ENCODE assay signal across 1 cellular context in the genomic region with DNA sequence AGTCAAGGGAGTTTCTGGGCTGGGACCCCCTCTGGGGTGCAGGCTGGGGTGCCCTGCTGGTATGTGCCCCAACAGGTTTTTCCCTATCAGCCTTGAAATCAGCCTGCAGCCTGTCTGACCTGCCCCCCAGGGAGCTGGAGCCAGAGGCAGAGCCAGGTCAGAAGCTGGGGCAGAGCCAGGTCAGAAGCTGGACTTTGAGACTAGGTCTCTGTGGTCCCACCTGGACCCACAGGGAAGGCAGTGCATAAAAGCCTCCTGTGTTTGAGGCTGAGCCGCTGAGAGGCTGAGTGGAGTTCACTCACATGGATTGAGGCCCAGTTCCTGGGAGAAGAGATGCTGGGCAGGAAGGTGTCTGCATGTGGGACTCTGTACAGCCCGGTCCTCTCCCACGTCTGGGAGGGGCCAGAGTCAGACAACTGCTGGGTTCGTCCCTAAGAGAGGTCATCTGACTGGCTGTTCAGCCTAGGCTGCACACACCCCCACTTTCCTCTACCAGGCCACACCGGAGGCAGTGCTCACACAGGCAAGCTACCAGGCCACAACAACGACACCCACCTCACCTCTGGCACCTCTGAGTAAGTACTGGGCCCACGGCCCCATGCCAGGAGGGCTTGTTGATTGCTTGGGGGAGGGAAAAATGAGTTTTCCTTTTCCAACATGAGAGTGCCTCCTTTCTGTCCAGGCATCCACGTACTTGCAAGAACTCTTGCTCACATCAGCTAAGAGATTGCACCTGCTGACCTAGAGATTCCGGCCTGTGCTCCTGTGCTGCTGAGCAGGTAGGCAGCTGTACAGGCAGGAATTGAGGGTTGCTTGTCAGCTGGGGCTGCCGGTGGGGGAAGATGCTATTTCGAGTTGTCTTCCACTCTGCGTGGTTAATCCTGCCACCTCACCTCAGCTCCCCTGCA.
TF ChIP-seq lines count a peak whose summit lies in the region.

A gene with protein sequence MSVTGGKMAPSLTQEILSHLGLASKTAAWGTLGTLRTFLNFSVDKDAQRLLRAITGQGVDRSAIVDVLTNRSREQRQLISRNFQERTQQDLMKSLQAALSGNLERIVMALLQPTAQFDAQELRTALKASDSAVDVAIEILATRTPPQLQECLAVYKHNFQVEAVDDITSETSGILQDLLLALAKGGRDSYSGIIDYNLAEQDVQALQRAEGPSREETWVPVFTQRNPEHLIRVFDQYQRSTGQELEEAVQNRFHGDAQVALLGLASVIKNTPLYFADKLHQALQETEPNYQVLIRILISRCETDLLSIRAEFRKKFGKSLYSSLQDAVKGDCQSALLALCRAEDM (plus strand): TSS at position 488 of the 908 bp plus-strand sequence. CDS start 814 bp downstream, outside the sequence.

TF ChIP-seq in HepG2, 621 proteins besides CTCF, POLR2A, EP300 and RAD21 (continued from another document and continues in another):
- TF ChIP-seq, protein P1, sequence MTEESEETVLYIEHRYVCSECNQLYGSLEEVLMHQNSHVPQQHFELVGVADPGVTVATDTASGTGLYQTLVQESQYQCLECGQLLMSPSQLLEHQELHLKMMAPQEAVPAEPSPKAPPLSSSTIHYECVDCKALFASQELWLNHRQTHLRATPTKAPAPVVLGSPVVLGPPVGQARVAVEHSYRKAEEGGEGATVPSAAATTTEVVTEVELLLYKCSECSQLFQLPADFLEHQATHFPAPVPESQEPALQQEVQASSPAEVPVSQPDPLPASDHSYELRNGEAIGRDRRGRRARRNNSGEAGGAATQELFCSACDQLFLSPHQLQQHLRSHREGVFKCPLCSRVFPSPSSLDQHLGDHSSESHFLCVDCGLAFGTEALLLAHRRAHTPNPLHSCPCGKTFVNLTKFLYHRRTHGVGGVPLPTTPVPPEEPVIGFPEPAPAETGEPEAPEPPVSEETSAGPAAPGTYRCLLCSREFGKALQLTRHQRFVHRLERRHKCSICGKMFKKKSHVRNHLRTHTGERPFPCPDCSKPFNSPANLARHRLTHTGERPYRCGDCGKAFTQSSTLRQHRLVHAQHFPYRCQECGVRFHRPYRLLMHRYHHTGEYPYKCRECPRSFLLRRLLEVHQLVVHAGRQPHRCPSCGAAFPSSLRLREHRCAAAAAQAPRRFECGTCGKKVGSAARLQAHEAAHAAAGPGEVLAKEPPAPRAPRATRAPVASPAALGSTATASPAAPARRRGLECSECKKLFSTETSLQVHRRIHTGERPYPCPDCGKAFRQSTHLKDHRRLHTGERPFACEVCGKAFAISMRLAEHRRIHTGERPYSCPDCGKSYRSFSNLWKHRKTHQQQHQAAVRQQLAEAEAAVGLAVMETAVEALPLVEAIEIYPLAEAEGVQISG (CRISPR knock-in tag; IDR thresholded peaks at IDR 0.05) = peak; percentile 63
- TF ChIP-seq RXRB (CRISPR knock-in tag; IDR thresholded peaks at IDR 0.05; ENCODE audit: borderline replicate concordance) (peak; percentile 88), MEIS1 (CRISPR knock-in tag; IDR thresholded peaks at IDR 0.05; ENCODE audit: borderline replicate concordance) (peak; percentile 61; the same call in 1 of the 2 replicates), NFE2L2 (IDR thresholded peaks at IDR 0.05; ENCODE audit: low read length) (no peak), CREM (IDR thresholded peaks at IDR 0.05) (no peak; the same call in 1 of the 2 replicates), CREM (CRISPR knock-in tag; IDR thresholded peaks at IDR 0.05) (no peak), TRIM24 (CRISPR knock-in tag; IDR thresholded peaks at IDR 0.05) (no peak), MED13 (CRISPR knock-in tag; IDR thresholded peaks at IDR 0.05) (no peak), ZKSCAN1 (IDR thresholded peaks at IDR 0.05; ENCODE audit: low read length) (no peak), ZNF660 (CRISPR knock-in tag; IDR thresholded peaks at IDR 0.05; ENCODE audit: borderline replicate concordance, low read depth) (no peak), EHMT2 (IDR thresholded peaks at IDR 0.05; ENCODE audit: borderline replicate concordance, low read depth, low read length) (no peak), STAT5B (CRISPR knock-in tag; IDR thresholded peaks at IDR 0.05) (no peak), ESRRA (CRISPR knock-in tag; IDR thresholded peaks at IDR 0.05; ENCODE audit: low read depth) (peak; percentile 76), MYNN (CRISPR knock-in tag; IDR thresholded peaks at IDR 0.05; ENCODE audit: low read depth) (no peak), ZNF546 (CRISPR knock-in tag; conservative IDR thresholded peaks at IDR 0.05) (no peak), CBX1 (IDR thresholded peaks at IDR 0.05; ENCODE audit: low read depth) (no peak), TBP (CRISPR knock-in tag; IDR thresholded peaks at IDR 0.05) (no peak), ZSCAN30 (CRISPR knock-in tag; IDR thresholded peaks at IDR 0.05) (no peak), NKX3-1 (CRISPR knock-in tag; IDR thresholded peaks at IDR 0.05) (no peak), CCAR2 (optimal IDR thresholded peaks at IDR 0.05; ENCODE audit: low read depth, low read length) (peak; percentile 43), KDM1A (CRISPR knock-in tag; IDR thresholded peaks at IDR 0.05) (no peak), TMF1 (CRISPR knock-in tag; IDR thresholded peaks at IDR 0.05; ENCODE audit: low read depth) (no peak), MTA1 (CRISPR knock-in tag; IDR thresholded peaks at IDR 0.05; ENCODE audit: borderline replicate concordance) (peak; percentile 75), IRF2 (CRISPR knock-in tag; IDR thresholded peaks at IDR 0.05) (peak; percentile 56; the same call in 1 of the 2 replicates), ZNF224 (CRISPR knock-in tag; IDR thresholded peaks at IDR 0.05) (0 out of 2 replicates have a peak, but pooled peaks have one; percentile 49), ZNF781 (CRISPR knock-in tag; IDR thresholded peaks at IDR 0.05; ENCODE audit: borderline replicate concordance, not compliant biosample characterization) (no peak), ARNT (IDR thresholded peaks at IDR 0.05) (no peak), ZNF883 (CRISPR knock-in tag; IDR thresholded peaks at IDR 0.05; ENCODE audit: not compliant biosample characterization) (peak; percentile 21), ISX (CRISPR knock-in tag; conservative IDR thresholded peaks at IDR 0.05) (no peak), ZNF10 (CRISPR knock-in tag; IDR thresholded peaks at IDR 0.05; ENCODE audit: borderline replicate concordance, low read depth) (no peak), ZNF274 (CRISPR knock-in tag; IDR thresholded peaks at IDR 0.05) (no peak), NR1H2 (CRISPR knock-in tag; IDR thresholded peaks at IDR 0.05; ENCODE audit: borderline replicate concordance, low read depth) (no peak), ZNF543 (CRISPR knock-in tag; IDR thresholded peaks at IDR 0.05) (peak; percentile 81), MIER3 (CRISPR knock-in tag; IDR thresholded peaks at IDR 0.05; ENCODE audit: borderline replicate concordance) (peak; percentile 69; the same call in 1 of the 2 replicates), NAIF1 (CRISPR knock-in tag; IDR thresholded peaks at IDR 0.05; ENCODE audit: borderline replicate concordance) (no peak)
- TF ChIP-seq, protein P2, sequence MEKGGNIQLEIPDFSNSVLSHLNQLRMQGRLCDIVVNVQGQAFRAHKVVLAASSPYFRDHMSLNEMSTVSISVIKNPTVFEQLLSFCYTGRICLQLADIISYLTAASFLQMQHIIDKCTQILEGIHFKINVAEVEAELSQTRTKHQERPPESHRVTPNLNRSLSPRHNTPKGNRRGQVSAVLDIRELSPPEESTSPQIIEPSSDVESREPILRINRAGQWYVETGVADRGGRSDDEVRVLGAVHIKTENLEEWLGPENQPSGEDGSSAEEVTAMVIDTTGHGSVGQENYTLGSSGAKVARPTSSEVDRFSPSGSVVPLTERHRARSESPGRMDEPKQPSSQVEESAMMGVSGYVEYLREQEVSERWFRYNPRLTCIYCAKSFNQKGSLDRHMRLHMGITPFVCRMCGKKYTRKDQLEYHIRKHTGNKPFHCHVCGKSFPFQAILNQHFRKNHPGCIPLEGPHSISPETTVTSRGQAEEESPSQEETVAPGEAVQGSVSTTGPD (CRISPR knock-in tag; IDR thresholded peaks at IDR 0.05) = no peak
- TF ChIP-seq, protein P3, sequence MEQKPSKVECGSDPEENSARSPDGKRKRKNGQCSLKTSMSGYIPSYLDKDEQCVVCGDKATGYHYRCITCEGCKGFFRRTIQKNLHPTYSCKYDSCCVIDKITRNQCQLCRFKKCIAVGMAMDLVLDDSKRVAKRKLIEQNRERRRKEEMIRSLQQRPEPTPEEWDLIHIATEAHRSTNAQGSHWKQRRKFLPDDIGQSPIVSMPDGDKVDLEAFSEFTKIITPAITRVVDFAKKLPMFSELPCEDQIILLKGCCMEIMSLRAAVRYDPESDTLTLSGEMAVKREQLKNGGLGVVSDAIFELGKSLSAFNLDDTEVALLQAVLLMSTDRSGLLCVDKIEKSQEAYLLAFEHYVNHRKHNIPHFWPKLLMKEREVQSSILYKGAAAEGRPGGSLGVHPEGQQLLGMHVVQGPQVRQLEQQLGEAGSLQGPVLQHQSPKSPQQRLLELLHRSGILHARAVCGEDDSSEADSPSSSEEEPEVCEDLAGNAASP (CRISPR knock-in tag; IDR thresholded peaks at IDR 0.05; ENCODE audit: borderline replicate concordance) = peak; percentile 95
- TF ChIP-seq, protein P4, sequence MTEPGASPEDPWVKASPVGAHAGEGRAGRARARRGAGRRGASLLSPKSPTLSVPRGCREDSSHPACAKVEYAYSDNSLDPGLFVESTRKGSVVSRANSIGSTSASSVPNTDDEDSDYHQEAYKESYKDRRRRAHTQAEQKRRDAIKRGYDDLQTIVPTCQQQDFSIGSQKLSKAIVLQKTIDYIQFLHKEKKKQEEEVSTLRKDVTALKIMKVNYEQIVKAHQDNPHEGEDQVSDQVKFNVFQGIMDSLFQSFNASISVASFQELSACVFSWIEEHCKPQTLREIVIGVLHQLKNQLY (CRISPR knock-in tag; IDR thresholded peaks at IDR 0.05) = 0 out of 2 replicates have a peak, but pooled peaks have one; percentile 43
- TF ChIP-seq, protein P5, sequence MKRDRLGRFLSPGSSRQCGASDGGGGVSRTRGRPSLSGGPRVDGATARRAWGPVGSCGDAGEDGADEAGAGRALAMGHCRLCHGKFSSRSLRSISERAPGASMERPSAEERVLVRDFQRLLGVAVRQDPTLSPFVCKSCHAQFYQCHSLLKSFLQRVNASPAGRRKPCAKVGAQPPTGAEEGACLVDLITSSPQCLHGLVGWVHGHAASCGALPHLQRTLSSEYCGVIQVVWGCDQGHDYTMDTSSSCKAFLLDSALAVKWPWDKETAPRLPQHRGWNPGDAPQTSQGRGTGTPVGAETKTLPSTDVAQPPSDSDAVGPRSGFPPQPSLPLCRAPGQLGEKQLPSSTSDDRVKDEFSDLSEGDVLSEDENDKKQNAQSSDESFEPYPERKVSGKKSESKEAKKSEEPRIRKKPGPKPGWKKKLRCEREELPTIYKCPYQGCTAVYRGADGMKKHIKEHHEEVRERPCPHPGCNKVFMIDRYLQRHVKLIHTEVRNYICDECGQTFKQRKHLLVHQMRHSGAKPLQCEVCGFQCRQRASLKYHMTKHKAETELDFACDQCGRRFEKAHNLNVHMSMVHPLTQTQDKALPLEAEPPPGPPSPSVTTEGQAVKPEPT (CRISPR knock-in tag; IDR thresholded peaks at IDR 0.05; ENCODE audit: low read depth) = no peak; the same call in 1 of the 2 replicates
- TF ChIP-seq, protein P6, sequence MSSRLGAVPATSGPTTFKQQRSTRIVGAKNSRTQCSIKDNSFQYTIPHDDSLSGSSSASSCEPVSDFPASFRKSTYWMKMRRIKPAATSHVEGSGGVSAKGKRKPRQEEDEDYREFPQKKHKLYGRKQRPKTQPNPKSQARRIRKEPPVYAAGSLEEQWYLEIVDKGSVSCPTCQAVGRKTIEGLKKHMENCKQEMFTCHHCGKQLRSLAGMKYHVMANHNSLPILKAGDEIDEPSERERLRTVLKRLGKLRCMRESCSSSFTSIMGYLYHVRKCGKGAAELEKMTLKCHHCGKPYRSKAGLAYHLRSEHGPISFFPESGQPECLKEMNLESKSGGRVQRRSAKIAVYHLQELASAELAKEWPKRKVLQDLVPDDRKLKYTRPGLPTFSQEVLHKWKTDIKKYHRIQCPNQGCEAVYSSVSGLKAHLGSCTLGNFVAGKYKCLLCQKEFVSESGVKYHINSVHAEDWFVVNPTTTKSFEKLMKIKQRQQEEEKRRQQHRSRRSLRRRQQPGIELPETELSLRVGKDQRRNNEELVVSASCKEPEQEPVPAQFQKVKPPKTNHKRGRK (CRISPR knock-in tag; IDR thresholded peaks at IDR 0.05) = no peak
- TF ChIP-seq, protein P7, sequence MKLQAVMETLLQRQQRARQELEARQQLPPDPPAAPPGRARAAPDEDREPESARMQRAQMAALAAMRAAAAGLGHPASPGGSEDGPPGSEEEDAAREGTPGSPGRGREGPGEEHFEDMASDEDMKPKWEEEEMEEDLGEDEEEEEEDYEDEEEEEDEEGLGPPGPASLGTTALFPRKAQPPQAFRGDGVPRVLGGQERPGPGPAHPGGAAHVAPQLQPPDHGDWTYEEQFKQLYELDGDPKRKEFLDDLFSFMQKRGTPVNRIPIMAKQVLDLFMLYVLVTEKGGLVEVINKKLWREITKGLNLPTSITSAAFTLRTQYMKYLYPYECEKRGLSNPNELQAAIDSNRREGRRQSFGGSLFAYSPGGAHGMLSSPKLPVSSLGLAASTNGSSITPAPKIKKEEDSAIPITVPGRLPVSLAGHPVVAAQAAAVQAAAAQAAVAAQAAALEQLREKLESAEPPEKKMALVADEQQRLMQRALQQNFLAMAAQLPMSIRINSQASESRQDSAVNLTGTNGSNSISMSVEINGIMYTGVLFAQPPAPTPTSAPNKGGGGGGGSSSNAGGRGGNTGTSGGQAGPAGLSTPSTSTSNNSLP (IDR thresholded peaks at IDR 0.05; ENCODE audit: low read depth, low read length) = no peak
